Comparison of ENCODE assay signal across 20 cellular contexts in genomic region chr3:124854027-124854426, GRCh38.
"Had no signal": no experiment of that assay in that cellular context is flagged by ENCODE, and none has a peak within 500 bp of the region (broad histone marks: within the 10 kb centered on the region; RNA-seq: fewer than 3 reads in every experiment).

No MANE protein-coding gene starts in this region.

- ATAC-seq: activated CD8-positive, alpha-beta memory T cell treated with anti-CD3 and anti-CD28 coated beads, Interleukin-2, amount 10 ng/mL, durations not matched to agents 7 days and 5 days; activated T-cell treated with anti-CD3 and anti-CD28 coated beads, Interleukin-2, amount 50 U/mL, for 72 hours; left ventricle myocardium superior; natural killer cell treated with Interleukin-12 subunit alpha and Interleukin-12 subunit beta and Interleukin-15 and Interleukin-18, amount 100 ng/mL, for 72 hours; psoas muscle; right lobe of liver; upper lobe of right lung had no signal

- H3K4me3 ChIP-seq: psoas muscle, right lobe of liver, upper lobe of right lung had no signal

- H3K9me3 Mint-ChIP-seq: activated naive CD8-positive, alpha-beta T cell treated with anti-CD3 and anti-CD28 coated beads, Interleukin-2, amount 10 ng/mL, durations not matched to agents 7 days and 5 days; activated T-cell treated with anti-CD3 and anti-CD28 coated beads, Interleukin-2, amount 50 U/mL, for 72 hours; endodermal cell; natural killer cell treated with Interleukin-12 subunit alpha and Interleukin-12 subunit beta and Interleukin-15 and Interleukin-18, amount 100 ng/mL, for 72 hours had no signal

- H3K9me3 ChIP-seq: psoas muscle, right lobe of liver, upper lobe of right lung had no signal

- H3K4me3 Mint-ChIP-seq: activated CD8-positive, alpha-beta memory T cell treated with anti-CD3 and anti-CD28 coated beads, Interleukin-2, amount 10 ng/mL, durations not matched to agents 7 days and 5 days; activated naive CD8-positive, alpha-beta T cell treated with anti-CD3 and anti-CD28 coated beads, Interleukin-2, amount 10 ng/mL, durations not matched to agents 7 days and 5 days; activated T-cell treated with anti-CD3 and anti-CD28 coated beads, Interleukin-2, amount 50 U/mL, for 72 hours; endodermal cell; natural killer cell treated with Interleukin-12 subunit alpha and Interleukin-12 subunit beta and Interleukin-15 and Interleukin-18, amount 100 ng/mL, for 72 hours had no signal

- DNase-seq: activated CD4-positive, alpha-beta T cell treated with anti-CD3 and anti-CD28 coated beads for 1 hour; activated CD4-positive, alpha-beta T cell treated with anti-CD3 and anti-CD28 coated beads, Interleukin-2, amount 50 U/mL, for 48 hours; activated CD8-positive, alpha-beta memory T cell treated with anti-CD3 and anti-CD28 coated beads, Interleukin-2, amount 10 ng/mL, durations not matched to agents 7 days and 5 days; activated naive CD8-positive, alpha-beta T cell treated with anti-CD3 and anti-CD28 coated beads, Interleukin-2, amount 10 ng/mL, durations not matched to agents 7 days and 5 days; activated T-cell treated with anti-CD3 and anti-CD28 coated beads, Interleukin-2, amount 50 U/mL, for 72 hours; central memory CD4-positive, alpha-beta T cell; dermis blood vessel endothelial cell; endodermal cell; hippocampal formation; left ventricle myocardium superior; mesenchymal stem cell; nucleus accumbens; psoas muscle; right lobe of liver; stimulated activated CD4-positive, alpha-beta T cell treated with anti-CD3 and anti-CD28 coated beads, Interleukin-2, amount 100 ng/mL, for 24 hours; stimulated activated naive CD4-positive, alpha-beta T cell; substantia nigra; SW 1271; upper lobe of right lung had no signal

- H3K36me3 Mint-ChIP-seq: activated CD8-positive, alpha-beta memory T cell treated with anti-CD3 and anti-CD28 coated beads, Interleukin-2, amount 10 ng/mL, durations not matched to agents 7 days and 5 days; activated naive CD8-positive, alpha-beta T cell treated with anti-CD3 and anti-CD28 coated beads, Interleukin-2, amount 10 ng/mL, durations not matched to agents 7 days and 5 days; natural killer cell treated with Interleukin-12 subunit alpha and Interleukin-12 subunit beta and Interleukin-15 and Interleukin-18, amount 100 ng/mL, for 72 hours had no signal

- H3K27me3 ChIP-seq: right lobe of liver, upper lobe of right lung had no signal

- H3K27ac ChIP-seq: psoas muscle, right lobe of liver, upper lobe of right lung had no signal

- H3K27ac Mint-ChIP-seq: activated CD8-positive, alpha-beta memory T cell treated with anti-CD3 and anti-CD28 coated beads, Interleukin-2, amount 10 ng/mL, durations not matched to agents 7 days and 5 days; activated naive CD8-positive, alpha-beta T cell treated with anti-CD3 and anti-CD28 coated beads, Interleukin-2, amount 10 ng/mL, durations not matched to agents 7 days and 5 days; activated T-cell treated with anti-CD3 and anti-CD28 coated beads, Interleukin-2, amount 50 U/mL, for 72 hours; natural killer cell treated with Interleukin-12 subunit alpha and Interleukin-12 subunit beta and Interleukin-15 and Interleukin-18, amount 100 ng/mL, for 72 hours had no signal

- H3K4me1 Mint-ChIP-seq: activated CD8-positive, alpha-beta memory T cell treated with anti-CD3 and anti-CD28 coated beads, Interleukin-2, amount 10 ng/mL, durations not matched to agents 7 days and 5 days; activated naive CD8-positive, alpha-beta T cell treated with anti-CD3 and anti-CD28 coated beads, Interleukin-2, amount 10 ng/mL, durations not matched to agents 7 days and 5 days had no signal
